In genomic region chr2:158457092-158457825, GRCh38 we compare ENCODE assay signal across 8 cellular contexts. TPM values are rescaled to one million over a fixed set of nuclear protein-coding genes. Genes with fewer than 3 reads are reported as not detected.
DNase-seq lines count a peak whose midpoint lies in the region; ATAC-seq and TF ChIP-seq lines count a peak whose summit lies in the region.

No MANE protein-coding gene starts in this region.

- H3K9ac ChIP-seq in endodermal cell (ENCODE audit: extremely low read depth, low read length, poor library complexity, severe bottlenecking) = peak overlapping the region; percentile 92

- peak; percentile 13 for ATAC-seq in GM18858 (IDR thresholded peaks at IDR 0.05; ENCODE audit: unreplicated experiment)
- peak; percentile 27 for ATAC-seq in HG03095 (IDR thresholded peaks at IDR 0.05; ENCODE audit: unreplicated experiment)

- H3K27ac Mint-ChIP-seq in endodermal cell = peak overlapping the region; percentile 99
- peak overlapping the region; percentile 96 for H3K27ac Mint-ChIP-seq in mesothelial cell of epicardium

- no peaks in the 10 kb centered on the region for H3K9me3 ChIP-seq in endodermal cell (ENCODE audit: control insufficient read depth, low read length)

- peak overlapping the region; percentile 90 for H3K27ac ChIP-seq in endodermal cell (ENCODE audit: low read depth, low read length)

- WGBS in endodermal cell (ENCODE audit: insufficient coverage in 1 of 2, insufficient read length in 1 of 2), 2 experiments = 0% methylated on average over 55 to 84 of the region's 84 CpGs

- DNase-seq in ACHN (peak; percentile 68), NCI-H526 treated with DMSO at 0.1 percent for 48 hours (lab: John Stamatoyannopoulos, UW) (peak; percentile 68), endodermal cell (peak; percentile 86), mesothelial cell of epicardium (ENCODE audit: low spot score in 2 of 2, unreplicated experiment in 2 of 2) (peak; percentile 39 to 73)
- peak; percentile 83 for DNase-seq in activated CD8-positive, alpha-beta memory T cell treated with anti-CD3 and anti-CD28 coated beads for 24 hours
- DNase-seq in stimulated activated CD8-positive, alpha-beta memory T cell treated with anti-CD3 and anti-CD28 coated beads, Interleukin-2, amount 100 ng/mL, for 1 hour (ENCODE audit: low read depth in 2 of 2) = peak; percentile 13

- H3K27me3 Mint-ChIP-seq in endodermal cell (ENCODE audit: insufficient read depth) = peaks cover 2% of the 10 kb centered on the region
- no peaks in the 10 kb centered on the region for H3K27me3 Mint-ChIP-seq in mesothelial cell of epicardium (ENCODE audit: low read depth)

- in situ Hi-C loops in ACHN (cut with HindIII; ENCODE audit: low pct_ligation_motif_present, low pct_unique_long_range_greater_than_20kb, low sequenced_read_pairs) = no loop called here

- H3K27me3 ChIP-seq in endodermal cell (ENCODE audit: control insufficient read depth, insufficient read depth, low read length, poor library complexity, severe bottlenecking) = no peaks in the 10 kb centered on the region

- peak overlapping the region; percentile 97 for H3K4me3 Mint-ChIP-seq in endodermal cell
- peak overlapping the region; percentile 87 for H3K4me3 Mint-ChIP-seq in mesothelial cell of epicardium

- peaks cover 5% of the 10 kb centered on the region for H3K4me1 ChIP-seq in endodermal cell (ENCODE audit: control insufficient read depth, insufficient read depth, low read length)

- no peaks in the 10 kb centered on the region for H3K9me3 Mint-ChIP-seq in endodermal cell
- no peaks in the 10 kb centered on the region for H3K9me3 Mint-ChIP-seq in mesothelial cell of epicardium

- no peaks in the 10 kb centered on the region for H3K36me3 ChIP-seq in endodermal cell (ENCODE audit: control insufficient read depth, insufficient read depth, low read length)

- TF ChIP-seq CTCF in endodermal cell (conservative IDR thresholded peaks at IDR 0.05) = no peak
- no peak for TF ChIP-seq CTCF in mesothelial cell of epicardium (IDR thresholded peaks at IDR 0.05; ENCODE audit: unreplicated experiment)

- H3K36me3 Mint-ChIP-seq in endodermal cell (ENCODE audit: low read depth) (no peaks in the 10 kb centered on the region), mesothelial cell of epicardium (no peaks in the 10 kb centered on the region)

- peak overlapping the region; percentile 91 for H3K4me3 ChIP-seq in endodermal cell (ENCODE audit: low read length)

- H3K4me1 Mint-ChIP-seq in endodermal cell (peaks cover 29% of the 10 kb centered on the region), mesothelial cell of epicardium (peaks cover 37% of the 10 kb centered on the region)

RNA-seq across cellular contexts. Expression of gene PKP4, which starts 0.5 kb away (rescaled TPM):
- total RNA-seq in endodermal cell (100 to 1,000 TPM in 1 of 2 donors, 10 to 100 TPM in 1; 90.5 to 102 TPM), mesothelial cell of epicardium (66.3 to 70.8 TPM (median 66.6 TPM) in 3 replicates)
- polyA plus RNA-seq in endodermal cell (2013, experiment 1 of 2) = 49.9 TPM
- polyA plus RNA-seq in endodermal cell (2013, experiment 2 of 2) = 49.3 TPM

RNA-seq across cellular contexts. Expression of gene CCDC148, which starts 0.7 kb away (rescaled TPM):
- 1 to 10 TPM; 2.7 to 5.0 TPM for total RNA-seq in endodermal cell
- polyA plus RNA-seq in endodermal cell (2013, experiment 1 of 2) = 2.2 TPM
- 2.3 TPM for polyA plus RNA-seq in endodermal cell (2013, experiment 2 of 2)
- 2.8 to 3.2 TPM (median 3.1 TPM) in 3 replicates for total RNA-seq in mesothelial cell of epicardium

Comparison
In these comparisons a context has a peak if more than half of its experiments do, and no peak if none do; other contexts are left out.
1. Peak in every context shown above with its lines: DNase-seq, ATAC-seq, H3K4me3 ChIP-seq and H3K27ac ChIP-seq.
2. DNase-seq: peak in every context shown above with its lines; median percentile 86 in endodermal cell; 83 in activated CD8-positive, alpha-beta memory T cell treated with anti-CD3 and anti-CD28 coated beads for 24 hours; 68 in ACHN; 68 in NCI-H526 treated with DMSO at 0.1 percent for 48 hours; 56 in mesothelial cell of epicardium; 13 in stimulated activated CD8-positive, alpha-beta memory T cell treated with anti-CD3 and anti-CD28 coated beads, Interleukin-2, amount 100 ng/mL, for 1 hour.